Comparison of ENCODE assay signal across 8 cellular contexts in the genomic region with DNA sequence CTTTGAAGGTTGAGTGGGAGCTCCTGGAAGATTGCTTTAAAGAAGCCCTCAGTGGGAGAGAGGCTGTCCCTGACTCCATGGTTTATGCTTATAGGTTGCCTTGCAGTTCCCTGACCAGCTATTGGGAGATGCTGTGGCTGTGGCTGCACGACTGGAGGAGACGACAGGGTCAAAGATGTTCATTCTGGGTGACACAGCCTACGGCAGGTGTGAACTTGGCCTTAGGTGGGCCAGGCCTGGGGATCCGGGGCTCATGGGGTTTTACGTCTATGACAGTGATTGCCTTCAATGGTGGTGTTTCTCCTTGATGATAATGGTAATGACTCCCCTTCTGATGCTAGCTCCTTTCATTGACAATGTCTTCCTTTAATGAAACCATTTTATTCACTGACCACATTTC. TPM values are rescaled to one million over a fixed set of nuclear protein-coding genes. Genes with fewer than 3 reads are reported as not detected.
DNase-seq lines count a peak whose midpoint lies in the region; ATAC-seq and TF ChIP-seq lines count a peak whose summit lies in the region.

No MANE protein-coding gene starts in this region.

- H3K4me3 ChIP-seq in A673 (ENCODE audit: low read depth, low read length, poor library complexity, severe bottlenecking), result peak overlapping the region; percentile 93
- peak overlapping the region; percentile 71 to 81 (median 77) for H3K4me3 ChIP-seq in breast epithelium
- H3K4me3 ChIP-seq in mucosa of stomach (ENCODE audit: low read length), result peak overlapping the region; percentile 99

- DNase-seq in A673 (ENCODE audit: low spot score), result no peak
- DNase-seq in HT-29 (ENCODE audit: low spot score), result peak; percentile 5
- no peak for DNase-seq in breast epithelium (ENCODE audit: low spot score in 2 of 2)
- no peak for DNase-seq in SIG-M5 treated with dmso at 0.1 percent for 504 hours (lab: John Stamatoyannopoulos, UW; ENCODE audit: unreplicated experiment)
- no peak for DNase-seq in HEK293T (ENCODE audit: extremely low spot score)
- DNase-seq in NCI-H446 treated with DMSO at 0.1 percent for 48 hours (lab: John Stamatoyannopoulos, UW), result no peak

- H3K9ac ChIP-seq in mucosa of stomach (ENCODE audit: low read length), result peak overlapping the region; percentile 69

- BruUV-seq in A673 (replicated peaks; lab: Mats Ljungman, UMichigan), result no TSS peak

- CTCF ChIA-PET in A673 (lab: Charles Lee), result no interaction called here
- CTCF ChIA-PET in HEK293T (lab: Yijun Ruan, JAX), result no interaction called here

- ATAC-seq in GM19452 (IDR thresholded peaks at IDR 0.05; ENCODE audit: unreplicated experiment), result no peak

- H3K9me3 ChIP-seq in A673 (ENCODE audit: low read depth, low read length, poor library complexity, severe bottlenecking) (no peaks in the 10 kb centered on the region), breast epithelium (no peaks in the 10 kb centered on the region), mucosa of stomach (ENCODE audit: control insufficient read depth, low read length) (no peaks in the 10 kb centered on the region)

- TF ChIP-seq POLR2A in breast epithelium (IDR thresholded peaks at IDR 0.05), result no peak

- no peaks in the 10 kb centered on the region for H3K27me3 ChIP-seq in A673 (replicated peaks; ENCODE audit: insufficient read depth, low read depth, low read length, poor library complexity)
- no peaks in the 10 kb centered on the region for H3K27me3 ChIP-seq in breast epithelium
- H3K27me3 ChIP-seq in mucosa of stomach (ENCODE audit: control insufficient read depth, insufficient read depth, low read length), result no peaks in the 10 kb centered on the region

- H3K27ac ChIP-seq in A673 (ENCODE audit: low read depth, low read length, poor library complexity, severe bottlenecking) (peak overlapping the region; percentile 53), breast epithelium (no peak overlapping the region)

- no peaks in the 10 kb centered on the region for H3K36me3 ChIP-seq in A673 (ENCODE audit: insufficient read depth, low read length, poor library complexity, severe bottlenecking)
- H3K36me3 ChIP-seq in breast epithelium, result no peaks in the 10 kb centered on the region
- no peaks in the 10 kb centered on the region for H3K36me3 ChIP-seq in mucosa of stomach (ENCODE audit: control insufficient read depth, insufficient read depth, low read length)

- POLR2A ChIA-PET in A673 (lab: Charles Lee; ENCODE audit: low non-redundant PET) (no interaction called here), HEK293T (lab: Yijun Ruan, JAX) (interaction anchor here (0.6 kb wide), 1 partner anchor 35 kb away, joined by 3 read pairs; no protein-coding TSS in a partner anchor)

- no peak for TF ChIP-seq CTCF in A673 (conservative IDR thresholded peaks at IDR 0.05; ENCODE audit: low read depth, low read length)
- no peak for TF ChIP-seq CTCF in breast epithelium (IDR thresholded peaks at IDR 0.05)

- peaks cover 1% of the 10 kb centered on the region for H3K4me1 ChIP-seq in A673 (ENCODE audit: insufficient read depth, low read length, poor library complexity, severe bottlenecking)
- H3K4me1 ChIP-seq in breast epithelium, result peaks cover 0 to 8% of the 10 kb centered on the region in 2 donors
- peaks cover 15% of the 10 kb centered on the region for H3K4me1 ChIP-seq in mucosa of stomach (ENCODE audit: control insufficient read depth, insufficient read depth, low read length)

- intact Hi-C loops in A673 (cut with micrococcal nuclease; ENCODE audit: unreplicated experiment), result no loop called here
- intact Hi-C loops in breast epithelium (cut with DNase I; ENCODE audit: low total_unique reads), result loop anchor here (10.0 kb wide), 1 partner anchor 436 kb away; the partner anchor contains the start of gene PTPRF

TF ChIP-seq in HEK293T, 16 proteins besides CTCF, POLR2A, EP300 and RAD21:
- TF ChIP-seq LEF1 (IDR thresholded peaks at IDR 0.05; ENCODE audit: borderline replicate concordance) (no peak), PKNOX1 (IDR thresholded peaks at IDR 0.05) (no peak), ELF4 (IDR thresholded peaks at IDR 0.05) (no peak), ARNT (IDR thresholded peaks at IDR 0.05) (no peak), L3MBTL2 (conservative IDR thresholded peaks at IDR 0.05) (no peak), HDGF (IDR thresholded peaks at IDR 0.05; ENCODE audit: borderline replicate concordance) (no peak), BHLHE40 (IDR thresholded peaks at IDR 0.05; ENCODE audit: borderline replicate concordance) (no peak), CTBP1 (IDR thresholded peaks at IDR 0.05; ENCODE audit: borderline replicate concordance) (no peak), SP1 (IDR thresholded peaks at IDR 0.05) (no peak), ZNF384 (IDR thresholded peaks at IDR 0.05) (no peak), NFRKB (IDR thresholded peaks at IDR 0.05) (no peak), FOXA1 (IDR thresholded peaks at IDR 0.05) (no peak), TARDBP (IDR thresholded peaks at IDR 0.05) (no peak), SUZ12 (IDR thresholded peaks at IDR 0.05) (no peak), FOXM1 (IDR thresholded peaks at IDR 0.05; ENCODE audit: borderline replicate concordance) (no peak), FOXK2 (IDR thresholded peaks at IDR 0.05) (no peak)

RNA-seq across cellular contexts. Expression of gene DPH2, which starts 0.7 kb away (rescaled TPM):
- total RNA-seq in A673 (2021) (44.8 and 52.8 TPM in 2 replicates), breast epithelium (10 to 100 TPM; 16.2 to 22.0 (median 18.3) TPM)
- 118 and 120 TPM in 2 replicates for total RNA-seq in HT-29 (2014; rRNA removed; shearing (Covaris generic))

RNA-seq across cellular contexts. Expression of gene ATP6V0B, which starts 4.3 kb away (rescaled TPM):
- total RNA-seq in A673 (2021) (153 and 181 TPM in 2 replicates), breast epithelium (100 to 1,000 TPM; 131 to 156 (median 155) TPM)
- total RNA-seq in HT-29 (2014; rRNA removed; shearing (Covaris generic)), result 254 and 277 TPM in 2 replicates

RNA-seq across cellular contexts. Expression of gene B4GALT2, which starts 8.5 kb away (rescaled TPM):
- total RNA-seq in A673 (2021) (71.5 and 76.4 TPM in 2 replicates), breast epithelium (10 to 100 TPM; 19.8 to 49.9 (median 37.0) TPM)
- total RNA-seq in HT-29 (2014; rRNA removed; shearing (Covaris generic)), result 153 and 159 TPM in 2 replicates

RNA-seq across cellular contexts. Expression of gene CCDC24, which starts 20.9 kb away (rescaled TPM):
- total RNA-seq in A673 (2021), result 5.6 and 7.9 TPM in 2 replicates
- total RNA-seq in HT-29 (2014; rRNA removed; shearing (Covaris generic)), result 8.8 and 9.2 TPM in 2 replicates
- 10 to 100 TPM in 2 of 3 donors, 1 to 10 TPM in 1; 5.4 to 12.5 (median 12.3) TPM for total RNA-seq in breast epithelium

RNA-seq across cellular contexts. Expression of gene IPO13, which starts 23.8 kb away (rescaled TPM):
- total RNA-seq in A673 (2021) (44.1 and 53.4 TPM in 2 replicates), breast epithelium (10 to 100 TPM; 18.4 to 23.0 (median 20.5) TPM)
- total RNA-seq in HT-29 (2014; rRNA removed; shearing (Covaris generic)), result 19.1 and 24.6 TPM in 2 replicates
